16 cellular contexts compared by ENCODE assay signal in genomic region chr1:109248444-109248796, GRCh38. TPM values are rescaled to one million over a fixed set of nuclear protein-coding genes. Genes with fewer than 3 reads are reported as not detected.
DNase-seq lines count a peak whose midpoint lies in the region; ATAC-seq, FAIRE-seq and TF ChIP-seq lines count a peak whose summit lies in the region.
"Had no signal": no experiment of that assay in that cellular context is flagged by ENCODE, and none has a peak within 500 bp of the region (broad histone marks: within the 10 kb centered on the region; RNA-seq: fewer than 3 reads in every experiment).

No MANE protein-coding gene starts in this region.

- H3K27ac ChIP-seq in BLaER1 (no peak overlapping the region), K562 (ENCODE audit: extremely low read depth, low read depth, low read length) (no peak overlapping the region), thyroid gland (no peak overlapping the region)
- H3K27ac ChIP-seq: Peyer's patch had no signal

- 95% methylated on average over 7 of the region's 7 CpGs for WGBS in K562 (ENCODE audit: insufficient coverage, low coverage, missing lambda C conversion rate)
- 85% methylated on average over 7 of the region's 7 CpGs; no CpG with 5 or more reads in 1 of the 2 donors for WGBS in thyroid gland, 2 donors

- TF ChIP-seq RAD21 in K562 (CRISPR knock-in tag; conservative IDR thresholded peaks at IDR 0.05 in 1 of 2, IDR thresholded peaks at IDR 0.05 in 1 of 2): no peak

- peaks cover 13% of the 10 kb centered on the region for H3K36me3 Mint-ChIP-seq in nephron (ENCODE audit: low read depth)
- H3K36me3 Mint-ChIP-seq: CD8-positive, alpha-beta memory T cell had no signal

- intact Hi-C loops in K562 (cut with micrococcal nuclease) (no loop called here), thyroid gland (cut with DNase I) (no loop called here)

- POLR2A ChIA-PET in K562 (lab: Yijun Ruan, JAX): interaction anchor here (3.2 to 3.6 kb wide), 2 partner anchors 8 to 12 kb away, joined by 19 to 24 read pairs; no protein-coding TSS in a partner anchor

- H3K36me3 ChIP-seq in BLaER1 (peaks cover 17% of the 10 kb centered on the region), K562 (ENCODE audit: control insufficient read depth, insufficient read depth, low read length) (peaks cover 6% of the 10 kb centered on the region; the same call in 1 of the 3 replicates), thyroid gland (no peaks in the 10 kb centered on the region)
- H3K36me3 ChIP-seq: Peyer's patch had no signal

- peak overlapping the region; percentile 84 for H2AFZ ChIP-seq in K562 (ENCODE audit: low read depth, low read length)

- peaks cover 7% of the 10 kb centered on the region; the same call in 1 of the 2 replicates for H4K20me1 ChIP-seq in BLaER1
- H4K20me1 ChIP-seq in K562 (replicated peaks; ENCODE audit: control insufficient read depth, insufficient read depth, low read length): no peaks in the 10 kb centered on the region

- peaks cover 10% of the 10 kb centered on the region; the same call in 2 of the 3 replicates for H3K79me2 ChIP-seq in K562 (ENCODE audit: control insufficient read depth, insufficient read depth, low read length)

- ATAC-seq in K562 (no peak), HG03108 (IDR thresholded peaks at IDR 0.05; ENCODE audit: unreplicated experiment) (no peak), HG02884 (IDR thresholded peaks at IDR 0.05; ENCODE audit: unreplicated experiment) (no peak)

- no peak for TF ChIP-seq POLR2A in GM12892 (IDR thresholded peaks at IDR 0.05; ENCODE audit: low read depth, low read length)
- TF ChIP-seq POLR2A in K562 (conservative IDR thresholded peaks at IDR 0.05): no peak
- TF ChIP-seq POLR2A in thyroid gland (IDR thresholded peaks at IDR 0.05): no peak

- H3K9me3 Mint-ChIP-seq in nephron: no peaks in the 10 kb centered on the region
- H3K9me3 Mint-ChIP-seq: CD8-positive, alpha-beta memory T cell had no signal

- no TSS peak for BruUV-seq in K562 (replicated peaks; lab: Mats Ljungman, UMichigan)

- CTCF ChIA-PET in K562 (lab: Yijun Ruan, JAX; ENCODE audit: low intra/inter-chr PET ratio): no interaction called here

- H3K4me3 Mint-ChIP-seq in nephron: peak overlapping the region in 2 of 3 experiments; percentile 32 to 75

- no peak overlapping the region for H3K27ac Mint-ChIP-seq in nephron

- FAIRE-seq in GM12892 (lab: Jason Lieb, UNC): no peak
- no peak for FAIRE-seq in K562 (lab: Jason Lieb, UNC)

- in situ Hi-C loops in K562 (cut with MboI): no loop called here

- H3K9ac ChIP-seq in BLaER1 (no peak overlapping the region), K562 (ENCODE audit: insufficient read depth in 1 of 2, low read depth in 2 of 2, low read length in 2 of 2) (no peak overlapping the region)

- DNase-seq in GM12892 (ENCODE audit: insufficient read length) (peak; percentile 16), K562 (ENCODE audit: extremely low read depth in 1 of 4, low spot score in 3 of 4) (no peak), thyroid gland (no peak), NCI-H146 (lab: John Stamatoyannopoulos, UW) (no peak)
- DNase-seq: CD8-positive, alpha-beta memory T cell; Karpas-422; NCI-H1105 treated with DMSO at 0.1 percent for 48 hours; NCI-H2029; NCI-H2171 treated with DMSO at 0.1 percent for 48 hours; SHP77 treated with DMSO at 0.1 percent for 48 hours had no signal

- no peaks in the 10 kb centered on the region for H3K27me3 ChIP-seq in BLaER1
- H3K27me3 ChIP-seq in K562 (ENCODE audit: control insufficient read depth in 2 of 2, insufficient read depth in 2 of 2, low read length in 2 of 2): no peaks in the 10 kb centered on the region
- H3K27me3 ChIP-seq in thyroid gland: no peaks in the 10 kb centered on the region
- H3K27me3 ChIP-seq: Peyer's patch had no signal

- H3K4me3 ChIP-seq in BLaER1 (no peak overlapping the region), K562 (no peak overlapping the region), thyroid gland (replicated peaks in 1 of 3) (no peak overlapping the region)

- peaks cover 53% of the 10 kb centered on the region for H3K4me1 ChIP-seq in BLaER1
- H3K4me1 ChIP-seq in K562 (replicated peaks in 1 of 2; ENCODE audit: control insufficient read depth in 2 of 2, insufficient read depth in 2 of 2, low read length in 2 of 2): peaks cover 13 to 47% of the 10 kb centered on the region in 2 experiments
- H3K4me1 ChIP-seq in thyroid gland: peaks cover 16 to 22% of the 10 kb centered on the region in 2 donors

- H3K9me3 ChIP-seq in BLaER1: no peaks in the 10 kb centered on the region
- no peaks in the 10 kb centered on the region for H3K9me3 ChIP-seq in K562 (replicated peaks; ENCODE audit: control insufficient read depth, insufficient read depth, low read depth, low read length)
- no peaks in the 10 kb centered on the region for H3K9me3 ChIP-seq in thyroid gland
- H3K9me3 ChIP-seq: Peyer's patch had no signal

- peak overlapping the region; percentile 97; the same call in 1 of the 2 replicates for H3K4me2 ChIP-seq in BLaER1
- no peak overlapping the region for H3K4me2 ChIP-seq in K562 (ENCODE audit: insufficient read depth, low read length)

- no peaks in the 10 kb centered on the region for H3K9me1 ChIP-seq in K562 (ENCODE audit: control insufficient read depth, insufficient read depth, low read length)

- TF ChIP-seq CTCF in K562 (IDR thresholded peaks at IDR 0.05 in 2 of 3, conservative IDR thresholded peaks at IDR 0.05 in 1 of 3; ENCODE audit: insufficient read depth in 2 of 3, low read depth in 1 of 3, low read length in 3 of 3) (no peak), nephron (IDR thresholded peaks at IDR 0.05; ENCODE audit: unreplicated experiment in 3 of 3) (no peak), thyroid gland (IDR thresholded peaks at IDR 0.05) (no peak)

- no peak for TF ChIP-seq EP300 in K562 (IDR thresholded peaks at IDR 0.05; ENCODE audit: low read length)

- peaks cover 23% of the 10 kb centered on the region for H3K27me3 Mint-ChIP-seq in nephron (ENCODE audit: low read depth)

- peaks cover 27% of the 10 kb centered on the region for H3K4me1 Mint-ChIP-seq in nephron

RNA-seq across cellular contexts. Expression of gene CELSR2, which starts 0.9 kb away (rescaled TPM):
- polyA plus RNA-seq in GM12892 (2012; ENCODE audit: missing spikeins): 0.25 TPM
- total RNA-seq in K562 (2011; cell fraction: chromatin; rRNA removed; ENCODE audit: low replicate concordance): 44.8 and 129 TPM in 2 replicates
- 69.9 and 80.7 TPM in 2 replicates for total RNA-seq in K562 (2011; cell fraction: nucleolus; rRNA removed)
- total RNA-seq in K562 (2011; cell fraction: nucleoplasm; rRNA removed): 57.7 and 69.2 TPM in 2 replicates
- total RNA-seq in K562 (2014; rRNA removed): 4.1 and 5.9 TPM in 2 replicates
- 2.7 and 3.0 TPM in 2 replicates for total RNA-seq in K562 (2014; rRNA removed; fragmentation: Illumina TruSeq; extraction: Trizol)
- total RNA-seq in K562 (2015; rRNA removed; fragmentation: Illumina TruSeq; extraction: Trizol): 4.2 and 5.0 TPM in 2 replicates
- 19.1 and 21.9 TPM in 2 replicates for total RNA-seq in K562 (2021)
- polyA plus RNA-seq in K562 (2011; rRNA removed): 7.2 and 8.2 TPM in 2 replicates
- 8.3 and 12.6 TPM in 2 replicates for polyA plus RNA-seq in K562 (2011; cell fraction: cytosol; rRNA removed)
- polyA plus RNA-seq in K562 (2011; cell fraction: nucleus; rRNA removed): 38.5 and 63.5 TPM in 2 replicates
- 15.6 and 17.8 TPM in 2 replicates for polyA plus RNA-seq in K562 (2012)
- polyA plus RNA-seq in K562 (2014; fragmentation: Illumina TruSeq; extraction: Trizol): 14.1 and 15.3 TPM in 2 replicates
- under 1 TPM; 0.31 to 0.86 TPM for polyA plus RNA-seq in K562 (2014; fragmentation: Nextera tagmentation; extraction: Ambion mirVana)
- polyA plus RNA-seq in K562 (2014; rRNA removed): 9.0 and 10.2 TPM in 2 replicates
- 14.3 and 24.2 TPM in 2 replicates for polyA minus RNA-seq in K562 (2011; rRNA and poly(A)+ RNA removed)
- polyA minus RNA-seq in K562 (2011; cell fraction: cytosol; rRNA and poly(A)+ RNA removed): 23.8 and 25.3 TPM in 2 replicates
- 31.9 and 33.1 TPM in 2 replicates for polyA minus RNA-seq in K562 (2011; cell fraction: nucleus; rRNA and poly(A)+ RNA removed)
- total RNA-seq in thyroid gland: 10 to 100 TPM; 23.5 to 54.9 (median 47.6) TPM

RNA-seq across cellular contexts. Expression of gene PSRC1, which starts 34.5 kb away (rescaled TPM):
- 2.4 TPM for polyA plus RNA-seq in GM12892 (2012; ENCODE audit: missing spikeins)
- 69.7 and 109 TPM in 2 replicates for total RNA-seq in K562 (2011; cell fraction: chromatin; rRNA removed; ENCODE audit: low replicate concordance)
- 85.4 and 86.3 TPM in 2 replicates for total RNA-seq in K562 (2011; cell fraction: nucleolus; rRNA removed)
- 66.2 and 83.3 TPM in 2 replicates for total RNA-seq in K562 (2011; cell fraction: nucleoplasm; rRNA removed)
- total RNA-seq in K562 (2014; rRNA removed) (52.2 and 64.0 TPM in 2 replicates), K562 (2014; rRNA removed; fragmentation: Illumina TruSeq; extraction: Trizol) (27.9 and 28.7 TPM in 2 replicates), K562 (2015; rRNA removed; fragmentation: Illumina TruSeq; extraction: Trizol) (34.7 and 37.0 TPM in 2 replicates), K562 (2021) (51.8 and 55.4 TPM in 2 replicates), thyroid gland (1 to 10 TPM; 1.0 to 4.0 (median 2.2) TPM)
- polyA plus RNA-seq in K562 (2011; rRNA removed) (39.3 and 59.5 TPM in 2 replicates), K562 (2014; fragmentation: Illumina TruSeq; extraction: Trizol) (41.8 and 49.7 TPM in 2 replicates), K562 (2014; fragmentation: Nextera tagmentation; extraction: Ambion mirVana) (1 to 10 TPM; 6.5 to 7.9 TPM), K562 (2014; rRNA removed) (56.1 and 65.2 TPM in 2 replicates)
- polyA plus RNA-seq in K562 (2011; cell fraction: cytosol; rRNA removed): 40.2 and 44.2 TPM in 2 replicates
- polyA plus RNA-seq in K562 (2011; cell fraction: nucleus; rRNA removed): 225 and 272 TPM in 2 replicates
- polyA plus RNA-seq in K562 (2012): 43.7 and 45.1 TPM in 2 replicates
- 16.7 and 17.2 TPM in 2 replicates for polyA minus RNA-seq in K562 (2011; rRNA and poly(A)+ RNA removed)
- 15.9 and 17.8 TPM in 2 replicates for polyA minus RNA-seq in K562 (2011; cell fraction: cytosol; rRNA and poly(A)+ RNA removed)
- 23.6 and 43.5 TPM in 2 replicates for polyA minus RNA-seq in K562 (2011; cell fraction: nucleus; rRNA and poly(A)+ RNA removed)

RNA-seq across cellular contexts. Expression of gene SARS1, which starts 34.7 kb away (rescaled TPM):
- polyA plus RNA-seq in GM12892 (2012; ENCODE audit: missing spikeins): 87.9 TPM
- 340 and 395 TPM in 2 replicates for total RNA-seq in K562 (2011; cell fraction: chromatin; rRNA removed; ENCODE audit: low replicate concordance)
- total RNA-seq in K562 (2011; cell fraction: nucleolus; rRNA removed): 195 and 209 TPM in 2 replicates
- 265 and 293 TPM in 2 replicates for total RNA-seq in K562 (2011; cell fraction: nucleoplasm; rRNA removed)
- total RNA-seq in K562 (2014; rRNA removed) (254 and 257 TPM in 2 replicates), K562 (2014; rRNA removed; fragmentation: Illumina TruSeq; extraction: Trizol) (273 and 284 TPM in 2 replicates), K562 (2015; rRNA removed; fragmentation: Illumina TruSeq; extraction: Trizol) (211 and 221 TPM in 2 replicates), K562 (2021) (232 and 246 TPM in 2 replicates), thyroid gland (100 to 1,000 TPM; 164 to 264 (median 200) TPM)
- polyA plus RNA-seq in K562 (2011; rRNA removed) (221 and 230 TPM in 2 replicates), K562 (2014; fragmentation: Illumina TruSeq; extraction: Trizol) (293 and 317 TPM in 2 replicates), K562 (2014; fragmentation: Nextera tagmentation; extraction: Ambion mirVana) (100 to 1,000 TPM; 336 to 623 TPM), K562 (2014; rRNA removed) (235 and 240 TPM in 2 replicates)
- 149 and 217 TPM in 2 replicates for polyA plus RNA-seq in K562 (2011; cell fraction: cytosol; rRNA removed)
- polyA plus RNA-seq in K562 (2011; cell fraction: nucleus; rRNA removed): 232 and 336 TPM in 2 replicates
- 195 and 518 TPM in 2 replicates for polyA plus RNA-seq in K562 (2012)
- 227 and 242 TPM in 2 replicates for polyA minus RNA-seq in K562 (2011; rRNA and poly(A)+ RNA removed)
- polyA minus RNA-seq in K562 (2011; cell fraction: cytosol; rRNA and poly(A)+ RNA removed): 87.5 and 101 TPM in 2 replicates
- 92.1 and 168 TPM in 2 replicates for polyA minus RNA-seq in K562 (2011; cell fraction: nucleus; rRNA and poly(A)+ RNA removed)

RNA-seq across cellular contexts. Expression of gene MYBPHL, which starts 58.4 kb away (rescaled TPM):
- not detected for polyA plus RNA-seq in GM12892 (2012; ENCODE audit: missing spikeins)
- total RNA-seq in K562 (2011; cell fraction: chromatin; rRNA removed; ENCODE audit: low replicate concordance): 1.2 and 1.7 TPM in 2 replicates
- 1.2 TPM in 2 replicates for total RNA-seq in K562 (2011; cell fraction: nucleolus; rRNA removed)
- 1.5 TPM in 1 of 2 replicates, not detected in the other for total RNA-seq in K562 (2011; cell fraction: nucleoplasm; rRNA removed)
- total RNA-seq in K562 (2014; rRNA removed): 0.49 and 0.50 TPM in 2 replicates
- total RNA-seq in K562 (2014; rRNA removed; fragmentation: Illumina TruSeq; extraction: Trizol): 0.33 and 0.57 TPM in 2 replicates
- total RNA-seq in K562 (2015; rRNA removed; fragmentation: Illumina TruSeq; extraction: Trizol): 0.15 and 0.22 TPM in 2 replicates
- 0.34 and 0.66 TPM in 2 replicates for total RNA-seq in K562 (2021)
- polyA plus RNA-seq in K562 (2011; rRNA removed): 0.60 and 1.9 TPM in 2 replicates
- 0.52 and 2.6 TPM in 2 replicates for polyA plus RNA-seq in K562 (2011; cell fraction: cytosol; rRNA removed)
- polyA plus RNA-seq in K562 (2011; cell fraction: nucleus; rRNA removed): 0.73 and 4.1 TPM in 2 replicates
- polyA plus RNA-seq in K562 (2012): 0.08 and 0.36 TPM in 2 replicates
- 0.22 and 0.36 TPM in 2 replicates for polyA plus RNA-seq in K562 (2014; fragmentation: Illumina TruSeq; extraction: Trizol)
- polyA plus RNA-seq in K562 (2014; fragmentation: Nextera tagmentation; extraction: Ambion mirVana): under 1 TPM; 0.20 TPM
- polyA plus RNA-seq in K562 (2014; rRNA removed): 0.08 and 0.45 TPM in 2 replicates
- 0.42 and 0.74 TPM in 2 replicates for polyA minus RNA-seq in K562 (2011; rRNA and poly(A)+ RNA removed)
- 0.57 TPM in 1 of 2 replicates, not detected in the other for polyA minus RNA-seq in K562 (2011; cell fraction: cytosol; rRNA and poly(A)+ RNA removed)
- 0.56 and 0.67 TPM in 2 replicates for polyA minus RNA-seq in K562 (2011; cell fraction: nucleus; rRNA and poly(A)+ RNA removed)
- not detected for total RNA-seq in thyroid gland
- total RNA-seq: CD8-positive, alpha-beta memory T cell; Daoy; Peyer's patch had no signal
- polyA plus RNA-seq: CD8-positive, alpha-beta memory T cell had no signal

Comparison
In these comparisons a context has a peak if more than half of its experiments do, and no peak if none do; other contexts are left out.
1. RNA of gene PSRC1, which starts 34.5 kb away (total RNA-seq): 27.9 to 109 TPM in K562; 1.0 to 4.0 TPM in thyroid gland; every median in the first group is over 4 times any median in the second.